ENCODE assay signal across 29 cellular contexts in genomic region chr3:80682951-80683350, GRCh38.
"Had no signal": no experiment of that assay in that cellular context is flagged by ENCODE, and none has a peak within 500 bp of the region (broad histone marks: within the 10 kb centered on the region; RNA-seq: fewer than 3 reads in every experiment).

No MANE protein-coding gene starts in this region.

- H3K4me3 Mint-ChIP-seq: dendritic cell treated with granulocyte-macrophage colony-stimulating factor and Interleukin-4, amounts not matched to agents 40 ng/mL and 50 ng/mL, for 4 days; effector memory CD8-positive, alpha-beta T cell; endodermal cell had no signal

- H3K27ac ChIP-seq: colonic mucosa, coronary artery, dorsolateral prefrontal cortex, epithelial cell of prostate, esophagus muscularis mucosa, esophagus squamous epithelium, foreskin keratinocyte, gastrocnemius medialis, gastroesophageal sphincter, heart left ventricle, heart right ventricle had no signal

- H3K4me1 Mint-ChIP-seq: endodermal cell had no signal

- H3K9me3 ChIP-seq: colonic mucosa, esophagus muscularis mucosa, esophagus squamous epithelium, gastrocnemius medialis, gastroesophageal sphincter had no signal

- H3K27me3 Mint-ChIP-seq: dendritic cell treated with granulocyte-macrophage colony-stimulating factor and Interleukin-4, amounts not matched to agents 40 ng/mL and 50 ng/mL, for 4 days; effector memory CD8-positive, alpha-beta T cell had no signal

- H3K27ac Mint-ChIP-seq: dendritic cell treated with granulocyte-macrophage colony-stimulating factor and Interleukin-4, amounts not matched to agents 40 ng/mL and 50 ng/mL, for 4 days; effector memory CD8-positive, alpha-beta T cell; endodermal cell had no signal

- H3K9me3 Mint-ChIP-seq: dendritic cell treated with granulocyte-macrophage colony-stimulating factor and Interleukin-4, amounts not matched to agents 40 ng/mL and 50 ng/mL, for 4 days; endodermal cell had no signal

- DNase-seq: colonic mucosa; cortex of kidney; dermis blood vessel endothelial cell; dorsolateral prefrontal cortex; effector CD4-positive, alpha-beta T cell; effector CD8-positive, alpha-beta T cell; effector memory CD4-positive, alpha-beta T cell; effector memory CD8-positive, alpha-beta T cell; endodermal cell; erythroblast; esophagus squamous epithelium; foreskin fibroblast; foreskin keratinocyte; foreskin melanocyte; gastrocnemius medialis; glutamatergic neuron; head of caudate nucleus; heart left ventricle; heart right ventricle had no signal

- ATAC-seq: effector memory CD8-positive, alpha-beta T cell; esophagus mucosa; foreskin keratinocyte; gastrocnemius medialis; gastroesophageal sphincter; heart left ventricle; heart right ventricle had no signal

- H3K4me1 ChIP-seq: colonic mucosa, esophagus muscularis mucosa, esophagus squamous epithelium, foreskin keratinocyte, gastrocnemius medialis, gastroesophageal sphincter, heart left ventricle, heart right ventricle had no signal

- H3K36me3 ChIP-seq: colonic mucosa, esophagus muscularis mucosa, esophagus squamous epithelium, gastrocnemius medialis, gastroesophageal sphincter, heart left ventricle, heart right ventricle had no signal

- FAIRE-seq: colon, endometrium, endothelial cell of umbilical vein, frontal cortex had no signal

- H3K4me3 ChIP-seq: colonic mucosa, coronary artery, dorsolateral prefrontal cortex, esophagus muscularis mucosa, esophagus squamous epithelium, gastrocnemius medialis, gastroesophageal sphincter, heart left ventricle, heart right ventricle had no signal

- H3K27me3 ChIP-seq: colonic mucosa, dorsolateral prefrontal cortex, esophagus muscularis mucosa, esophagus squamous epithelium, foreskin keratinocyte, gastrocnemius medialis, gastroesophageal sphincter, heart left ventricle, heart right ventricle had no signal
